Comparison of ENCODE assay signal across 20 cellular contexts in genomic region chr12:27868165-27868564, GRCh38.
DNase-seq lines count a peak whose midpoint lies in the region; ATAC-seq and TF ChIP-seq lines count a peak whose summit lies in the region.
"Had no signal": no experiment of that assay in that cellular context is flagged by ENCODE, and none has a peak within 500 bp of the region (broad histone marks: within the 10 kb centered on the region; RNA-seq: fewer than 3 reads in every experiment).

No MANE protein-coding gene starts in this region.

- intact Hi-C loops in MCF 10A (cut with micrococcal nuclease) (no loop called here), breast epithelium (cut with DNase I; ENCODE audit: low total_unique reads) (no loop called here)

- no peaks in the 10 kb centered on the region for H3K4me1 ChIP-seq in breast epithelium
- no peaks in the 10 kb centered on the region for H3K4me1 ChIP-seq in Peyer's patch

- CTCF ChIA-PET in MCF 10A (lab: Yijun Ruan, JAX), result no interaction called here

- H3K27me3 ChIP-seq in breast epithelium, result no peaks in the 10 kb centered on the region
- H3K27me3 ChIP-seq in Peyer's patch, result no peaks in the 10 kb centered on the region
- H3K27me3 ChIP-seq: cardiac muscle cell had no signal

- H3K4me3 ChIP-seq in breast epithelium, result no peak overlapping the region
- no peak overlapping the region for H3K4me3 ChIP-seq in astrocyte of the cerebellum (ENCODE audit: low read depth, low read length)
- no peak overlapping the region for H3K4me3 ChIP-seq in Peyer's patch
- H3K4me3 ChIP-seq: cardiac muscle cell had no signal

- H3K9me3 Mint-ChIP-seq in MCF 10A (ENCODE audit: unreplicated experiment), result no peaks in the 10 kb centered on the region
- H3K9me3 Mint-ChIP-seq in activated naive CD4-positive, alpha-beta T cell treated with anti-CD3 and anti-CD28 coated beads, Interleukin-2, amount 50 U/mL, for 72 hours, result peaks cover 0 to 5% of the 10 kb centered on the region in 2 donors
- H3K9me3 Mint-ChIP-seq: activated CD8-positive, alpha-beta T cell treated with anti-CD3 and anti-CD28 coated beads for 36 hours; activated T-helper 2 cell treated with anti-CD3 and anti-CD28 coated beads, Interferon-gamma antibody, Interleukin-2, Interleukin-4, amounts not matched to agents 10 μg/mL and 5 μg/mL and 100 μg/mL, durations not matched to agents 14 hours and 24 hours and 36 hours had no signal

- no peak for ATAC-seq in activated naive CD4-positive, alpha-beta T cell treated with anti-CD3 and anti-CD28 coated beads, Interleukin-2, amount 50 U/mL, for 72 hours
- no peak for ATAC-seq in HG03442 (IDR thresholded peaks at IDR 0.05; ENCODE audit: unreplicated experiment)
- ATAC-seq: activated CD8-positive, alpha-beta T cell treated with anti-CD3 and anti-CD28 coated beads for 36 hours; left ventricle myocardium superior; right cardiac atrium had no signal

- no peaks in the 10 kb centered on the region for H3K36me3 Mint-ChIP-seq in MCF 10A (ENCODE audit: insufficient read depth, unreplicated experiment)
- H3K36me3 Mint-ChIP-seq in activated naive CD4-positive, alpha-beta T cell treated with anti-CD3 and anti-CD28 coated beads, Interleukin-2, amount 50 U/mL, for 72 hours, result peaks cover 0 to 6% of the 10 kb centered on the region in 2 donors

- BruUV-seq in MCF 10A (replicated peaks; lab: Mats Ljungman, UMichigan), result no TSS peak

- TF ChIP-seq POLR2A in breast epithelium (IDR thresholded peaks at IDR 0.05) (no peak), Peyer's patch (IDR thresholded peaks at IDR 0.05) (no peak)

- peak; percentile 74 for DNase-seq in MCF 10A (ENCODE audit: unreplicated experiment)
- no peak for DNase-seq in breast epithelium (ENCODE audit: low spot score in 2 of 2)
- DNase-seq in astrocyte of the cerebellum (ENCODE audit: low read depth), result peak; percentile 87
- DNase-seq in foreskin melanocyte, result peak; percentile 23
- no peak for DNase-seq in Peyer's patch
- no peak for DNase-seq in activated naive CD4-positive, alpha-beta T cell treated with anti-CD3 and anti-CD28 coated beads, Interleukin-2, amount 50 U/mL, for 72 hours (ENCODE audit: low spot score in 2 of 2)
- no peak for DNase-seq in NCI-H82 treated with DMSO at 0.1 percent for 48 hours (lab: John Stamatoyannopoulos, UW; ENCODE audit: unreplicated experiment)
- DNase-seq: activated CD8-positive, alpha-beta T cell treated with anti-CD3 and anti-CD28 coated beads for 36 hours; GF-D8; H9; hypothalamus; left ventricle myocardium superior; NCI-H446; right cardiac atrium; stimulated activated CD8-positive, alpha-beta memory T cell treated with anti-CD3 and anti-CD28 coated beads, Interleukin-4, amount 100 ng/mL, for 48 hours had no signal

- H3K4me1 Mint-ChIP-seq in MCF 10A (ENCODE audit: insufficient read depth, unreplicated experiment), result peaks cover 47% of the 10 kb centered on the region
- H3K4me1 Mint-ChIP-seq: H9, nephron had no signal

- no peaks in the 10 kb centered on the region for H3K27me3 Mint-ChIP-seq in MCF 10A (ENCODE audit: insufficient read depth, unreplicated experiment)
- H3K27me3 Mint-ChIP-seq: activated CD8-positive, alpha-beta T cell treated with anti-CD3 and anti-CD28 coated beads for 36 hours had no signal

- in situ Hi-C loops in astrocyte of the cerebellum (cut with HindIII; ENCODE audit: low sequenced_read_pairs), result no loop called here

- H3K9me3 ChIP-seq in breast epithelium, result no peaks in the 10 kb centered on the region
- H3K9me3 ChIP-seq in Peyer's patch, result no peaks in the 10 kb centered on the region

- H3K36me3 ChIP-seq in breast epithelium, result no peaks in the 10 kb centered on the region
- no peaks in the 10 kb centered on the region for H3K36me3 ChIP-seq in Peyer's patch
- H3K36me3 ChIP-seq: cardiac muscle cell had no signal

- no peak overlapping the region for H3K27ac ChIP-seq in breast epithelium
- no peak overlapping the region for H3K27ac ChIP-seq in Peyer's patch
- H3K27ac ChIP-seq: 22Rv1, cardiac muscle cell had no signal

- TF ChIP-seq CTCF in MCF 10A (IDR thresholded peaks at IDR 0.05; ENCODE audit: unreplicated experiment) (no peak), breast epithelium (IDR thresholded peaks at IDR 0.05) (no peak), astrocyte of the cerebellum (IDR thresholded peaks at IDR 0.05; ENCODE audit: low read depth, low read length, missing control alignments) (no peak), Peyer's patch (IDR thresholded peaks at IDR 0.05) (no peak)

- no peak overlapping the region for H3K4me3 Mint-ChIP-seq in MCF 10A (ENCODE audit: unreplicated experiment)
- H3K4me3 Mint-ChIP-seq: activated CD8-positive, alpha-beta T cell treated with anti-CD3 and anti-CD28 coated beads for 36 hours; H9; nephron had no signal

- POLR2A ChIA-PET in MCF 10A (lab: Yijun Ruan, JAX), result interaction anchor here (1.0 kb wide), 1 partner anchor 323 kb away, joined by 3 read pairs; the partner anchor contains the start of gene CCDC91

- H3K27ac Mint-ChIP-seq in MCF 10A (ENCODE audit: low read depth, unreplicated experiment), result no peak overlapping the region
- no peak overlapping the region for H3K27ac Mint-ChIP-seq in activated naive CD4-positive, alpha-beta T cell treated with anti-CD3 and anti-CD28 coated beads, Interleukin-2, amount 50 U/mL, for 72 hours
- H3K27ac Mint-ChIP-seq: activated CD8-positive, alpha-beta T cell treated with anti-CD3 and anti-CD28 coated beads for 36 hours; activated T-helper 2 cell treated with anti-CD3 and anti-CD28 coated beads, Interferon-gamma antibody, Interleukin-2, Interleukin-4, amounts not matched to agents 10 μg/mL and 5 μg/mL and 100 μg/mL, durations not matched to agents 14 hours and 24 hours and 36 hours; H9; nephron had no signal

Comparison
In these comparisons a context has a peak if more than half of its experiments do, and no peak if none do; other contexts are left out.
1. DNase-seq: peak in MCF 10A (single experiment), astrocyte of the cerebellum (single experiment) and foreskin melanocyte (single experiment); none in breast epithelium (0 of 2), Peyer's patch (0 of 3), activated naive CD4-positive, alpha-beta T cell treated with anti-CD3 and anti-CD28 coated beads, Interleukin-2, amount 50 U/mL, for 72 hours (0 of 2) and NCI-H82 treated with DMSO at 0.1 percent for 48 hours (single experiment).